Comparison of ENCODE assay signal across 7 cellular contexts in the genomic region with DNA sequence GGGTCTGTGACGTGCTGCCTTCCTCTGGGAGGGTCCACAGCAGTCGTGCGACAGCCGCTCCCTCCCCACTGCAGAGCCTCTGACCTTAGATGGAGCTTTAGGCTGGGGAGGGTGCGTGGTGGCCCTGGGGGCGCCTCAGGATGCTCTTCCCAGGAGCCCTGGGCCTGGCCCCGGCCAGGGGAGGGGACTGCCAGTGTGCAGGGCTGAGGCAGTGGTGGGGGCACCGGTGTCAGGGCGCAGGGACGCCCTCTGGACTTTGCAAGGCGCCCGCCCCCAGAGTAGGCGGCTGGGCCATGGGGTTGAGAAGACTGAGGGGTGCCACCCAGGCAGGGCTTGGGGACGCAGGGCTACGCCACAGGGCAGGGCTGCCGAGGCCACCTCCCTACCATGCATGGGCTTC. TPM values are rescaled to one million over a fixed set of nuclear protein-coding genes. Genes with fewer than 3 reads are reported as not detected.
DNase-seq lines count a peak whose midpoint lies in the region; ATAC-seq and TF ChIP-seq lines count a peak whose summit lies in the region.
"Not testable (repeated sequence)": the region's sequence is repeated elsewhere in the genome, so short reads cannot be mapped to it uniquely, and the experiment has no call there.

No MANE protein-coding gene starts in this region.

- not testable (repeated sequence) for TF ChIP-seq CTCF in coronary artery (IDR thresholded peaks at IDR 0.05); lower lobe of right lung (IDR thresholded peaks at IDR 0.05)

- not testable (repeated sequence) for H3K27ac ChIP-seq in coronary artery, lower lobe of right lung

- H3K4me1 Mint-ChIP-seq in stimulated activated naive CD8-positive, alpha-beta T cell treated with anti-CD3 and anti-CD28 coated beads, Interleukin-15, amount 100 ng/mL, for 72 hours: not testable (repeated sequence)

- DNase-seq in H7: peak; percentile 61
- DNase-seq in activated CD8-positive, alpha-beta memory T cell treated with anti-CD3 and anti-CD28 coated beads for 24 hours: peak; percentile 15
- DNase-seq in coronary artery (ENCODE audit: low spot score): peak; percentile 38
- DNase-seq in cardiac septum (ENCODE audit: low spot score): peak; percentile 47
- peak; percentile 26 for DNase-seq in lower lobe of right lung
- DNase-seq in posterior vena cava (ENCODE audit: low spot score): peak; percentile 54
- not testable (repeated sequence) for DNase-seq in stimulated activated naive CD8-positive, alpha-beta T cell treated with anti-CD3 and anti-CD28 coated beads, Interleukin-15, amount 100 ng/mL, for 72 hours

- peaks cover 30% of the 10 kb centered on the region for H3K27me3 Mint-ChIP-seq in stimulated activated naive CD8-positive, alpha-beta T cell treated with anti-CD3 and anti-CD28 coated beads, Interleukin-15, amount 100 ng/mL, for 72 hours

- not testable (repeated sequence) for H3K4me3 ChIP-seq in H7 (ENCODE audit: insufficient read depth, low read depth, low read length); coronary artery; lower lobe of right lung

- not testable (repeated sequence) for H3K4me3 Mint-ChIP-seq in stimulated activated naive CD8-positive, alpha-beta T cell treated with anti-CD3 and anti-CD28 coated beads, Interleukin-15, amount 100 ng/mL, for 72 hours

- not testable (repeated sequence) for H3K27ac Mint-ChIP-seq in stimulated activated naive CD8-positive, alpha-beta T cell treated with anti-CD3 and anti-CD28 coated beads, Interleukin-15, amount 100 ng/mL, for 72 hours

- not testable (repeated sequence) for H3K9me3 ChIP-seq in lower lobe of right lung

- H3K9me3 Mint-ChIP-seq in stimulated activated naive CD8-positive, alpha-beta T cell treated with anti-CD3 and anti-CD28 coated beads, Interleukin-15, amount 100 ng/mL, for 72 hours: not testable (repeated sequence)

- H3K27me3 ChIP-seq in H7 (ENCODE audit: control insufficient read depth, insufficient read depth, low read length); lower lobe of right lung (ENCODE audit: low read depth): not testable (repeated sequence)

- not testable (repeated sequence) for H3K36me3 ChIP-seq in H7 (replicated peaks; ENCODE audit: control insufficient read depth, insufficient read depth, low read length); lower lobe of right lung

- peaks cover 11% of the 10 kb centered on the region for H3K4me1 ChIP-seq in lower lobe of right lung

- ATAC-seq in lower lobe of right lung: not testable (repeated sequence)
- peak; percentile 28 for ATAC-seq in stimulated activated naive CD8-positive, alpha-beta T cell treated with anti-CD3 and anti-CD28 coated beads, Interleukin-15, amount 100 ng/mL, for 72 hours

- intact Hi-C loops in cardiac septum (cut with DNase I); lower lobe of right lung (cut with DNase I); posterior vena cava (cut with DNase I): not testable (repeated sequence)

RNA-seq across cellular contexts. Expression of a gene that starts 14.6 kb away (rescaled TPM):
- total RNA-seq in H7 (2014; rRNA removed; shearing (Covaris generic)): 0.31 and 0.92 TPM in 2 replicates
- total RNA-seq in cardiac septum (7.3 TPM), lower lobe of right lung (16.2 TPM), posterior vena cava (10 to 100 TPM in 1 of 2 donors, 1 to 10 TPM in 1; 9.8 to 10.8 TPM)
